In genomic region chr22:23415490-23415851, GRCh38 we compare ENCODE assay signal across 22 cellular contexts.
"Had no signal": no experiment of that assay in that cellular context is flagged by ENCODE, and none has a peak within 500 bp of the region (broad histone marks: within the 10 kb centered on the region; RNA-seq: fewer than 3 reads in every experiment).

No MANE protein-coding gene starts in this region.

- DNase-seq: activated CD4-positive, alpha-beta T cell treated with anti-CD3 and anti-CD28 coated beads for 4 hours; activated CD4-positive, alpha-beta T cell treated with anti-CD3 and anti-CD28 coated beads, Interleukin-2, amount 50 U/mL, for 4 hours; activated effector memory CD4-positive, alpha-beta T cell treated with Interleukin-2 at 50 U/mL for 16 hours; activated naive CD4-positive, alpha-beta T cell treated with anti-CD3 and anti-CD28 coated beads for 36 hours; activated naive CD8-positive, alpha-beta T cell treated with anti-CD3 and anti-CD28 coated beads, Interleukin-2, amount 10 ng/mL, durations not matched to agents 7 days and 5 days; activated T-cell treated with anti-CD3 and anti-CD28 coated beads for 4 hours; activated T-cell treated with anti-CD3 and anti-CD28 coated beads, Interleukin-2, amount 50 U/mL, for 72 hours; amniotic stem cell; central memory CD4-positive, alpha-beta T cell; effector CD4-positive, alpha-beta T cell; esophagus squamous epithelium; left ventricle myocardium inferior; right lobe of liver; stimulated activated CD4-positive, alpha-beta T cell treated with anti-CD3 and anti-CD28 coated beads, Interleukin-2, amount 100 ng/mL, for 48 hours; stimulated activated naive CD4-positive, alpha-beta T cell treated with Interleukin-2 at 50 U/mL for 16 hours; substantia nigra; T-helper 1 cell had no signal

- H3K27ac Mint-ChIP-seq: activated naive CD4-positive, alpha-beta T cell treated with anti-CD3 and anti-CD28 coated beads for 36 hours; activated naive CD8-positive, alpha-beta T cell treated with anti-CD3 and anti-CD28 coated beads, Interleukin-2, amount 10 ng/mL, durations not matched to agents 7 days and 5 days; activated T-cell treated with anti-CD3 and anti-CD28 coated beads, Interleukin-2, amount 50 U/mL, for 72 hours; dendritic cell treated with granulocyte-macrophage colony-stimulating factor and Interleukin-4, amounts not matched to agents 40 ng/mL and 50 ng/mL, for 4 days; naive thymus-derived CD8-positive, alpha-beta T cell; progenitor cell of endocrine pancreas had no signal

- H3K9me3 ChIP-seq: esophagus squamous epithelium, left ventricle myocardium inferior, neutrophil, right lobe of liver had no signal

- H3K27ac ChIP-seq: epithelial cell of prostate, esophagus squamous epithelium, left ventricle myocardium inferior, neutrophil, right lobe of liver had no signal

- H3K9me3 Mint-ChIP-seq: activated naive CD4-positive, alpha-beta T cell treated with anti-CD3 and anti-CD28 coated beads for 36 hours; activated naive CD8-positive, alpha-beta T cell treated with anti-CD3 and anti-CD28 coated beads, Interleukin-2, amount 10 ng/mL, durations not matched to agents 7 days and 5 days; activated T-cell treated with anti-CD3 and anti-CD28 coated beads, Interleukin-2, amount 50 U/mL, for 72 hours; dendritic cell treated with granulocyte-macrophage colony-stimulating factor and Interleukin-4, amounts not matched to agents 40 ng/mL and 50 ng/mL, for 4 days; naive thymus-derived CD8-positive, alpha-beta T cell had no signal

- H3K4me3 ChIP-seq: esophagus squamous epithelium, left ventricle myocardium inferior, right lobe of liver had no signal

- ATAC-seq: activated T-cell treated with anti-CD3 and anti-CD28 coated beads, Interleukin-2, amount 50 U/mL, for 72 hours; naive thymus-derived CD8-positive, alpha-beta T cell had no signal

- H3K4me3 Mint-ChIP-seq: activated naive CD4-positive, alpha-beta T cell treated with anti-CD3 and anti-CD28 coated beads for 36 hours; activated naive CD8-positive, alpha-beta T cell treated with anti-CD3 and anti-CD28 coated beads, Interleukin-2, amount 10 ng/mL, durations not matched to agents 7 days and 5 days; activated T-cell treated with anti-CD3 and anti-CD28 coated beads, Interleukin-2, amount 50 U/mL, for 72 hours; dendritic cell treated with granulocyte-macrophage colony-stimulating factor and Interleukin-4, amounts not matched to agents 40 ng/mL and 50 ng/mL, for 4 days; naive thymus-derived CD8-positive, alpha-beta T cell had no signal

- H3K36me3 ChIP-seq: esophagus squamous epithelium, left ventricle myocardium inferior, neutrophil, right lobe of liver had no signal

- H3K4me1 ChIP-seq: esophagus squamous epithelium, left ventricle myocardium inferior, right lobe of liver had no signal

- H3K36me3 Mint-ChIP-seq: activated naive CD8-positive, alpha-beta T cell treated with anti-CD3 and anti-CD28 coated beads, Interleukin-2, amount 10 ng/mL, durations not matched to agents 7 days and 5 days; naive thymus-derived CD8-positive, alpha-beta T cell had no signal

- H3K27me3 ChIP-seq: neutrophil, right lobe of liver had no signal
